9 cellular contexts compared by ENCODE assay signal in the genomic region with DNA sequence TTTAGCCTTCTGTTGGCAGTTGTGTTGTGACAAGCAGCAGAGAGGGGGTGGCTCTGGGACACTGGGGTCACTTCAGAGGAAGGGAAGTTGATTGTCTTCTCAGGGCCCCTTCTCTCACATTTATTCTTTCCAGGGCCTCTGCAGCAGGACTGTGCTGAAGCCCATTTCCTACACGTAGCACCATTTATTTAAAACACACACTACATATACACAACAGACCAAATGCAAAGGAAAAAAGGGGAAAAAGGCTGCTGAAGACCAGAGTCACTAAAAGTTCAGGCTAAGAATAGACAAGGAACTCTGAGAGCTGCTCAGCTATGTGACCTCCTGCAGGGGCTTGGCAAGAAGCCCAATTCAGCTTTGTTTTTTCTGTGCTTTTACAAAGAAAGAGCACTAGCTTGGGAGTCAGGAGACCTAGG. TPM values are rescaled to one million over a fixed set of nuclear protein-coding genes. Genes with fewer than 3 reads are reported as not detected.
DNase-seq lines count a peak whose midpoint lies in the region; ATAC-seq and TF ChIP-seq lines count a peak whose summit lies in the region.
"Had no signal": no experiment of that assay in that cellular context is flagged by ENCODE, and none has a peak within 500 bp of the region (broad histone marks: within the 10 kb centered on the region; RNA-seq: fewer than 3 reads in every experiment).

No MANE protein-coding gene starts in this region.

- no peak for TF ChIP-seq POLR2A in prostate gland (IDR thresholded peaks at IDR 0.05)

- no peaks in the 10 kb centered on the region for H3K36me3 ChIP-seq in prostate gland

- in situ Hi-C loops in ACHN (cut with HindIII; ENCODE audit: low pct_ligation_motif_present, low pct_unique_long_range_greater_than_20kb, low sequenced_read_pairs) = no loop called here

- 50% methylated on average over 1 of the region's 1 CpG for WGBS in prostate gland

- H3K27me3 ChIP-seq in prostate gland (replicated peaks; ENCODE audit: insufficient read depth) = no peaks in the 10 kb centered on the region

- peak; percentile 59 for DNase-seq in ACHN
- peak; percentile 45 for DNase-seq in LoVo (ENCODE audit: low spot score)
- peak; percentile 72 for DNase-seq in brain pericyte (ENCODE audit: low read depth, low spot score)
- DNase-seq in lung microvascular endothelial cell (ENCODE audit: low read depth in 2 of 2) = peak; percentile 36 to 87
- no peak for DNase-seq in SHP77 (lab: John Stamatoyannopoulos, UW)
- DNase-seq in prostate gland (ENCODE audit: low spot score) = no peak

- TF ChIP-seq CTCF in prostate gland (IDR thresholded peaks at IDR 0.05) = no peak

- H3K9me3 ChIP-seq in prostate gland = no peaks in the 10 kb centered on the region

- intact Hi-C loops in prostate gland (cut with DNase I) = no loop called here

- H3K4me3 ChIP-seq in prostate gland = no peak overlapping the region

- H3K4me1 ChIP-seq in prostate gland (replicated peaks) = no peaks in the 10 kb centered on the region

- peak overlapping the region in 1 of 2 donors; percentile 42 for H3K27ac ChIP-seq in prostate gland

- ATAC-seq in GM18867 (IDR thresholded peaks at IDR 0.05; ENCODE audit: unreplicated experiment) = no peak
- no peak for ATAC-seq in HG02870 (IDR thresholded peaks at IDR 0.05; ENCODE audit: unreplicated experiment)
- ATAC-seq: esophagus mucosa had no signal

RNA-seq across cellular contexts. Expression of gene UPB1, which starts 28.3 kb away (rescaled TPM):
- total RNA-seq in lung microvascular endothelial cell (under 0.01 TPM in 1 of 2 replicates, not detected in the other), prostate gland (1 to 10 TPM in 1 of 2 donors, under 1 TPM in 1; 0.05 to 5.0 TPM)

RNA-seq across cellular contexts. Expression of gene ADORA2A, which starts 39.4 kb away (rescaled TPM):
- total RNA-seq in lung microvascular endothelial cell = 3.8 and 7.0 TPM in 2 replicates
- total RNA-seq in prostate gland = 1 to 10 TPM; 2.1 to 3.7 TPM
- total RNA-seq: esophagus mucosa had no signal

Comparison
In these comparisons a context has a peak if more than half of its experiments do, and no peak if none do; other contexts are left out.
1. DNase-seq: peak in ACHN (single experiment), LoVo (single experiment), brain pericyte (single experiment) and lung microvascular endothelial cell (2 of 2); none in SHP77 (0 of 2) and prostate gland (single experiment).